Comparison of ENCODE assay signal across 2 cellular contexts in the genomic region with DNA sequence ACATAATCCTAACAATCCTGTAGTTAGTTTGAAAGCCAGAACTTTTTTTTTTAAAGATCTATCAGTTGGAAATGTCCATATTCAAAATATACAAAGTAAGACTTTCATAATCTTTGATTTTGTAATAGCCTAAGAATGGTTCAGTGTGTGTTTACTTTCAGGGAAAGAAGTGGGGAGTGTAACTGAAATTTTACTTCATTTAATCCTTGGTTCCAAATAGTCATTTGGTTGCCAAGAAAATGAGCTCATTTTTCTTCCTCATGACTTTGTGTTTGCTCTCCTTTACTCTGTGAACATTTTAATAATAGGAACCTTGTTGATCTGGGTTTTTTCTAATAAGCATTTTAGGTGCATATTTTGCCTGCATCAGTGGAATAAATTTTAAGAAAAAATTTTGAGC.
TF ChIP-seq lines count a peak whose summit lies in the region.

No MANE protein-coding gene starts in this region.

TF ChIP-seq in A549, 52 proteins besides CTCF, POLR2A, EP300 and RAD21 (continued from another document):
- TF ChIP-seq NR3C1 (IDR thresholded peaks at IDR 0.05) = no peak
- no peak for TF ChIP-seq SREBF2 (IDR thresholded peaks at IDR 0.05)

TF ChIP-seq in IMR-90, 13 proteins besides CTCF, POLR2A, EP300 and RAD21 (continued from another document):
- no peak for TF ChIP-seq MXI1 (IDR thresholded peaks at IDR 0.05; ENCODE audit: borderline replicate concordance, low read depth, low read length)
